ENCODE assay signal across 8 cellular contexts in genomic region chr5:109688647-109688998, GRCh38. TPM values are rescaled to one million over a fixed set of nuclear protein-coding genes. Genes with fewer than 3 reads are reported as not detected.
A peak's percentile ranks its signal among the peaks of the same experiment; 100 is the strongest.
DNase-seq lines count a peak whose midpoint lies in the region; ATAC-seq, FAIRE-seq and TF ChIP-seq lines count a peak whose summit lies in the region.

No MANE protein-coding gene starts in this region.

- H3K4me1 Mint-ChIP-seq in CD4-positive, alpha-beta memory T cell, result peaks cover 19 to 32% (median 26%) of the 10 kb centered on the region in 4 donors
- H3K4me1 Mint-ChIP-seq in GM23338, result peaks cover 26% of the 10 kb centered on the region
- peaks cover 20 to 23% of the 10 kb centered on the region in 2 donors for H3K4me1 Mint-ChIP-seq in stimulated activated naive B cell treated with anti-CD40 and anti-IgM and Interleukin-4, amounts not matched to agents 10 μg/mL and 1 μg/mL and 100 μg/mL, for 72 hours

- peak overlapping the region; percentile 76 for H3K4me2 ChIP-seq in GM23338

- no peaks in the 10 kb centered on the region for H3F3A ChIP-seq in GM23338 (replicated peaks; ENCODE audit: low read depth)

- peaks cover 20% of the 10 kb centered on the region for H4K20me1 ChIP-seq in GM23338 (replicated peaks; ENCODE audit: insufficient read depth)

- no peak for DNase-seq in CD4-positive, alpha-beta memory T cell
- peak; percentile 81 for DNase-seq in GM23338 (ENCODE audit: low spot score)
- peak; percentile 54 for DNase-seq in NCI-H2227 (lab: John Stamatoyannopoulos, UW; ENCODE audit: unreplicated experiment)
- DNase-seq in amniotic epithelial cell (ENCODE audit: low read depth), result peak; percentile 59
- DNase-seq in kidney, result no peak
- DNase-seq in stimulated activated naive B cell treated with anti-CD40 and anti-IgM and Interleukin-4, amounts not matched to agents 10 μg/mL and 1 μg/mL and 100 μg/mL, for 72 hours, result peak; percentile 28
- no peak for DNase-seq in activated effector memory CD4-positive, alpha-beta T cell treated with anti-CD3 and anti-CD28 coated beads, Interleukin-2, amount 50 U/mL, for 16 hours
- no peak for DNase-seq in AG08396 (ENCODE audit: low spot score)

- no peaks in the 10 kb centered on the region for H3K27me3 ChIP-seq in CD4-positive, alpha-beta memory T cell (ENCODE audit: insufficient read depth, low read length)
- no peaks in the 10 kb centered on the region for H3K27me3 ChIP-seq in GM23338 (ENCODE audit: insufficient read depth)

- H3K79me2 ChIP-seq in GM23338 (replicated peaks; ENCODE audit: insufficient read depth), result peaks cover 38% of the 10 kb centered on the region

- H3K36me3 ChIP-seq in CD4-positive, alpha-beta memory T cell (ENCODE audit: insufficient read depth, low read length), result no peaks in the 10 kb centered on the region
- H3K36me3 ChIP-seq in GM23338 (ENCODE audit: insufficient read depth) (no peaks in the 10 kb centered on the region), kidney (ENCODE audit: control insufficient read depth in 1 of 2, insufficient read depth in 2 of 2, low read length in 2 of 2) (no peaks in the 10 kb centered on the region)

- H2AFZ ChIP-seq in GM23338, result peak overlapping the region; percentile 88

- H3K36me3 Mint-ChIP-seq in CD4-positive, alpha-beta memory T cell, result peaks cover 0 to 5% of the 10 kb centered on the region in 2 donors
- peaks cover 10% of the 10 kb centered on the region; the same call in 2 of the 3 replicates for H3K36me3 Mint-ChIP-seq in GM23338 (ENCODE audit: low read depth)
- H3K36me3 Mint-ChIP-seq in stimulated activated naive B cell treated with anti-CD40 and anti-IgM and Interleukin-4, amounts not matched to agents 10 μg/mL and 1 μg/mL and 100 μg/mL, for 72 hours, result peaks cover 8 to 12% of the 10 kb centered on the region in 2 donors

- peak overlapping the region in 1 of 2 donors; percentile 70 for H3K9ac ChIP-seq in kidney (ENCODE audit: low read length in 2 of 2)

- POLR2A ChIA-PET in CD4-positive, alpha-beta memory T cell (lab: Charles Lee; ENCODE audit: partially characterized antibody), result interaction anchor here (0.6 to 6.1 kb wide), 10 partner anchors 10 to 1307 kb away, joined by 3 to 62 read pairs (median 26); partner anchors contain the start of genes FBXL17, PJA2 and SLC25A46

- FAIRE-seq in kidney (lab: Jason Lieb, UNC), result no peak

- H3K9me3 ChIP-seq in CD4-positive, alpha-beta memory T cell (ENCODE audit: control insufficient read depth in 1 of 2, low read length in 2 of 2), result no peaks in the 10 kb centered on the region
- peaks cover 0 to 3% of the 10 kb centered on the region in 2 donors for H3K9me3 ChIP-seq in kidney (ENCODE audit: control insufficient read depth in 1 of 2, low read length in 2 of 2)

- H3K9me2 ChIP-seq in GM23338 (ENCODE audit: insufficient read depth), result no peaks in the 10 kb centered on the region; the same call in 1 of the 2 replicates

- H3K27ac Mint-ChIP-seq in CD4-positive, alpha-beta memory T cell, result peak overlapping the region; percentile 79 to 97 (median 94)
- H3K27ac Mint-ChIP-seq in GM23338, result peak overlapping the region; percentile 99
- peak overlapping the region; percentile 97 for H3K27ac Mint-ChIP-seq in stimulated activated naive B cell treated with anti-CD40 and anti-IgM and Interleukin-4, amounts not matched to agents 10 μg/mL and 1 μg/mL and 100 μg/mL, for 72 hours

- H3K9me3 Mint-ChIP-seq in CD4-positive, alpha-beta memory T cell, result peaks cover 0 to 11% (median 0%) of the 10 kb centered on the region in 8 donors
- H3K9me3 Mint-ChIP-seq in GM23338, result peaks cover 12% of the 10 kb centered on the region
- no peaks in the 10 kb centered on the region for H3K9me3 Mint-ChIP-seq in stimulated activated naive B cell treated with anti-CD40 and anti-IgM and Interleukin-4, amounts not matched to agents 10 μg/mL and 1 μg/mL and 100 μg/mL, for 72 hours

- peaks cover 28% of the 10 kb centered on the region for H3K4me1 ChIP-seq in CD4-positive, alpha-beta memory T cell (ENCODE audit: insufficient read depth, low read length)
- H3K4me1 ChIP-seq in GM23338 (ENCODE audit: insufficient read depth) (peaks cover 21% of the 10 kb centered on the region), kidney (ENCODE audit: control insufficient read depth in 1 of 2, insufficient read depth in 1 of 2, low read depth in 1 of 2, low read length in 2 of 2) (peaks cover 7 to 11% of the 10 kb centered on the region in 2 donors)

- H3K4me3 ChIP-seq in CD4-positive, alpha-beta memory T cell (ENCODE audit: low read length in 2 of 2), result peak overlapping the region; percentile 30 to 75
- H3K4me3 ChIP-seq in GM23338, result peak overlapping the region; percentile 82
- peak overlapping the region; percentile 77 to 79 for H3K4me3 ChIP-seq in kidney (ENCODE audit: low read length in 2 of 2)

- H3K27me3 Mint-ChIP-seq in CD4-positive, alpha-beta memory T cell, result no peaks in the 10 kb centered on the region
- no peaks in the 10 kb centered on the region for H3K27me3 Mint-ChIP-seq in GM23338 (ENCODE audit: insufficient read depth, low read depth, poor library complexity)
- H3K27me3 Mint-ChIP-seq in stimulated activated naive B cell treated with anti-CD40 and anti-IgM and Interleukin-4, amounts not matched to agents 10 μg/mL and 1 μg/mL and 100 μg/mL, for 72 hours, result peaks cover 0 to 3% of the 10 kb centered on the region in 2 donors

- TF ChIP-seq CTCF in GM23338 (conservative IDR thresholded peaks at IDR 0.05; ENCODE audit: low read depth in 2 of 2) (peak; percentile 67 to 90), kidney (IDR thresholded peaks at IDR 0.05; ENCODE audit: borderline replicate concordance, extremely low read depth, insufficient read depth) (peak; percentile 41)

- intact Hi-C loops in CD4-positive, alpha-beta memory T cell (cut with micrococcal nuclease), result loop anchor here (2.0 to 10.0 kb wide), 3 partner anchors 940 to 1536 kb away; partner anchors contain the start of genes CAMK4 and SLC25A46
- intact Hi-C loops in kidney (cut with DNase I), result no loop called here

- peak overlapping the region; percentile 88 to 95 (median 92) for H3K4me3 Mint-ChIP-seq in CD4-positive, alpha-beta memory T cell
- H3K4me3 Mint-ChIP-seq in GM23338, result peak overlapping the region; percentile 91
- H3K4me3 Mint-ChIP-seq in stimulated activated naive B cell treated with anti-CD40 and anti-IgM and Interleukin-4, amounts not matched to agents 10 μg/mL and 1 μg/mL and 100 μg/mL, for 72 hours, result peak overlapping the region; percentile 88 to 98

- CTCF ChIA-PET in CD4-positive, alpha-beta memory T cell (lab: Charles Lee; ENCODE audit: partially characterized antibody), result interaction anchor here (0.6 to 1.4 kb wide), 10 partner anchors 14 to 1054 kb away, joined by 3 to 4 read pairs (median 3); partner anchors contain the start of gene PJA2

- peak overlapping the region; percentile 88 for H3K27ac ChIP-seq in CD4-positive, alpha-beta memory T cell (ENCODE audit: low read depth, low read length)
- H3K27ac ChIP-seq in GM23338 (ENCODE audit: low read depth), result peak overlapping the region; percentile 90
- H3K27ac ChIP-seq in kidney (ENCODE audit: low read depth in 2 of 2, low read length in 2 of 2), result peak overlapping the region; percentile 95 to 97

- ATAC-seq in GM23338, result no peak
- ATAC-seq in stimulated activated naive B cell treated with anti-CD40 and anti-IgM and Interleukin-4, amounts not matched to agents 10 μg/mL and 1 μg/mL and 100 μg/mL, for 72 hours (replicated peaks), result peak; percentile 1 to 2

RNA-seq across cellular contexts. Expression of gene MAN2A1, which starts 1.1 kb away (rescaled TPM):
- total RNA-seq in CD4-positive, alpha-beta memory T cell, result 10 to 100 TPM; 79.8 to 81.0 TPM
- polyA plus RNA-seq in CD4-positive, alpha-beta memory T cell, result 10 to 100 TPM; 21.0 to 24.0 TPM
- total RNA-seq in GM23338 (2014; rRNA removed; shearing (Covaris generic)), result 129 and 132 TPM in 2 replicates
- polyA plus RNA-seq in GM23338 (2016; fragmentation: Nextera tagmentation; extraction: Ambion mirVana) (28.3 and 32.5 TPM in 2 replicates), kidney (ENCODE audit: insufficient read depth, low read depth, low replicate concordance) (12.7 TPM)
- 69.9 TPM for total RNA-seq in kidney

Comparison
In these comparisons a context has a peak if more than half of its experiments do, and no peak if none do; other contexts are left out.
1. DNase-seq: peak in GM23338 (single experiment), NCI-H2227 (single experiment), amniotic epithelial cell (single experiment) and stimulated activated naive B cell treated with anti-CD40 and anti-IgM and Interleukin-4, amounts not matched to agents 10 μg/mL and 1 μg/mL and 100 μg/mL, for 72 hours (single experiment); none in CD4-positive, alpha-beta memory T cell (0 of 5), kidney (single experiment), activated effector memory CD4-positive, alpha-beta T cell treated with anti-CD3 and anti-CD28 coated beads, Interleukin-2, amount 50 U/mL, for 16 hours (single experiment) and AG08396 (single experiment).
2. Peak in every context shown above with its lines, with median percentiles within 50 percentile points of each other: H3K27ac ChIP-seq, H3K4me3 ChIP-seq, H3K27ac Mint-ChIP-seq and H3K4me3 Mint-ChIP-seq.